Comparison of ENCODE assay signal across 8 cellular contexts in genomic region chr3:72996473-72997333, GRCh38. TPM values are rescaled to one million over a fixed set of nuclear protein-coding genes. Genes with fewer than 3 reads are reported as not detected.
A peak's percentile ranks its signal among the peaks of the same experiment; 100 is the strongest.
DNase-seq lines count a peak whose midpoint lies in the region; ATAC-seq and TF ChIP-seq lines count a peak whose summit lies in the region.

A gene with protein sequence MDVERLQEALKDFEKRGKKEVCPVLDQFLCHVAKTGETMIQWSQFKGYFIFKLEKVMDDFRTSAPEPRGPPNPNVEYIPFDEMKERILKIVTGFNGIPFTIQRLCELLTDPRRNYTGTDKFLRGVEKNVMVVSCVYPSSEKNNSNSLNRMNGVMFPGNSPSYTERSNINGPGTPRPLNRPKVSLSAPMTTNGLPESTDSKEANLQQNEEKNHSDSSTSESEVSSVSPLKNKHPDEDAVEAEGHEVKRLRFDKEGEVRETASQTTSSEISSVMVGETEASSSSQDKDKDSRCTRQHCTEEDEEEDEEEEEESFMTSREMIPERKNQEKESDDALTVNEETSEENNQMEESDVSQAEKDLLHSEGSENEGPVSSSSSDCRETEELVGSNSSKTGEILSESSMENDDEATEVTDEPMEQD (plus strand): TSS chr3:72996811. CDS start chr3:72997038, 227 bp downstream.

- H3K27me3 ChIP-seq in BLaER1 treated with 17β-estradiol and CSF1 and Interleukin-3, amounts not matched to agents 10 nM and 100 nM: no peaks in the 10 kb centered on the region

- TF ChIP-seq CTCF in lower leg skin (IDR thresholded peaks at IDR 0.05): no peak

- intact Hi-C loops in lower leg skin (cut with DNase I; ENCODE audit: low total_unique reads): no loop called here

- peak within 1 kb of the TSS; percentile 87 to 99 (median 97) for H3K27ac ChIP-seq in BLaER1 treated with 17β-estradiol and CSF1 and Interleukin-3, amounts not matched to agents 10 nM and 100 nM

- peak; percentile 92 for TF ChIP-seq POLR2A in GM19193 (IDR thresholded peaks at IDR 0.05; ENCODE audit: extremely low read depth, insufficient read depth, insufficient read length)
- peak in 1 of 2 donors; percentile 84 for TF ChIP-seq POLR2A in lower leg skin (IDR thresholded peaks at IDR 0.05)

- peak; percentile 86 for DNase-seq in NCI-H748 (lab: John Stamatoyannopoulos, UW; ENCODE audit: unreplicated experiment)
- peak; percentile 88 to 90 for DNase-seq in activated CD4-positive, alpha-beta T cell treated with anti-CD3 and anti-CD28 coated beads, Interleukin-2, amount 50 U/mL, for 48 hours
- DNase-seq in dermis microvascular lymphatic vessel endothelial cell (ENCODE audit: low read depth in 2 of 2): peak; percentile 61 to 88
- peak; percentile 73 to 97 for DNase-seq in lower leg skin (ENCODE audit: low spot score in 2 of 2)
- DNase-seq in stimulated activated CD4-positive, alpha-beta T cell treated with anti-CD3 and anti-CD28 coated beads, Interleukin-4, amount 100 ng/mL, for 48 hours (ENCODE audit: low read depth in 2 of 2): peak; percentile 85 to 86

- H3K4me2 ChIP-seq in BLaER1 treated with 17β-estradiol and CSF1 and Interleukin-3, amounts not matched to agents 10 nM and 100 nM: peak within 1 kb of the TSS; percentile 79 to 100 (median 92)

- ATAC-seq in HG03432 (IDR thresholded peaks at IDR 0.05; ENCODE audit: unreplicated experiment): peak; percentile 91

- H4K20me1 ChIP-seq in BLaER1 treated with 17β-estradiol and CSF1 and Interleukin-3, amounts not matched to agents 10 nM and 100 nM: peaks cover 36 to 45% (median 41%) of the 10 kb centered on the region in 11 experiments; a peak in 21 of 22 replicates

- 1 to 2% methylated on average over 40 to 54 of the region's 75 CpGs for WGBS in lower leg skin, 2 donors

- peak within 1 kb of the TSS; percentile 95 to 98 (median 98) for H3K9ac ChIP-seq in BLaER1 treated with 17β-estradiol and CSF1 and Interleukin-3, amounts not matched to agents 10 nM and 100 nM

- H3K4me3 ChIP-seq in BLaER1 treated with 17β-estradiol and CSF1 and Interleukin-3, amounts not matched to agents 10 nM and 100 nM: peak within 1 kb of the TSS; percentile 80 to 95 (median 90)
- H3K4me3 ChIP-seq in lower leg skin (ENCODE audit: low read depth, poor library complexity, severe bottlenecking): peak within 1 kb of the TSS; percentile 47

- H3K4me1 ChIP-seq in BLaER1 treated with 17β-estradiol and CSF1 and Interleukin-3, amounts not matched to agents 10 nM and 100 nM: peaks cover 34 to 43% (median 41%) of the 10 kb centered on the region in 10 experiments

- H3K9me3 ChIP-seq in BLaER1 treated with 17β-estradiol and CSF1 and Interleukin-3, amounts not matched to agents 10 nM and 100 nM (replicated peaks in 1 of 11): no peaks in the 10 kb centered on the region; a peak in 1 of 22 replicates

- peaks cover 33 to 38% (median 36%) of the 10 kb centered on the region in 11 experiments for H3K36me3 ChIP-seq in BLaER1 treated with 17β-estradiol and CSF1 and Interleukin-3, amounts not matched to agents 10 nM and 100 nM

RNA-seq across cellular contexts. Expression of the gene that starts here (rescaled TPM):
- 43.8 and 48.9 TPM in 2 replicates for total RNA-seq in dermis microvascular lymphatic vessel endothelial cell
- 10 to 100 TPM; 29.3 to 34.9 (median 30.7) TPM for total RNA-seq in lower leg skin

Comparison
In these comparisons a context has a peak if more than half of its experiments do, and no peak if none do; other contexts are left out.
1. Peak in every context shown above with its lines: DNase-seq, ATAC-seq, H3K4me3 ChIP-seq and H3K27ac ChIP-seq.